10 cellular contexts compared by ENCODE assay signal in genomic region chr4:180059216-180059881, GRCh38.
DNase-seq lines count a peak whose midpoint lies in the region; ATAC-seq and TF ChIP-seq lines count a peak whose summit lies in the region.
"Had no signal": no experiment of that assay in that cellular context is flagged by ENCODE, and none has a peak within 500 bp of the region (broad histone marks: within the 10 kb centered on the region; RNA-seq: fewer than 3 reads in every experiment).

No MANE protein-coding gene starts in this region.

- H3K9me2 ChIP-seq in hepatocyte (replicated peaks; ENCODE audit: insufficient read depth) (no peaks in the 10 kb centered on the region), Karpas-422 (replicated peaks; ENCODE audit: insufficient read depth, low read length) (no peaks in the 10 kb centered on the region)

- H3K4me3 ChIP-seq in hepatocyte: peak overlapping the region; percentile 74
- H3K4me3 ChIP-seq in sigmoid colon: peak overlapping the region in 3 of 4 donors; percentile 44 to 57 (median 51)
- H3K4me3 ChIP-seq in Karpas-422 (ENCODE audit: low read length): no peak overlapping the region

- H3K9me3 ChIP-seq in hepatocyte (ENCODE audit: low read depth) (no peaks in the 10 kb centered on the region), sigmoid colon (no peaks in the 10 kb centered on the region), Karpas-422 (ENCODE audit: low read length) (no peaks in the 10 kb centered on the region)

- no peaks in the 10 kb centered on the region for H3K4me1 ChIP-seq in hepatocyte (ENCODE audit: insufficient read depth)
- H3K4me1 ChIP-seq in sigmoid colon: peaks cover 0 to 23% (median 21%) of the 10 kb centered on the region in 4 donors
- H3K4me1 ChIP-seq in Karpas-422 (ENCODE audit: low read length): no peaks in the 10 kb centered on the region

- TF ChIP-seq POLR2A in sigmoid colon (IDR thresholded peaks at IDR 0.05): no peak

- H3K4me3 Mint-ChIP-seq in WTC11: peak overlapping the region; percentile 89

- CTCF ChIA-PET in WTC11 (lab: Charles Lee): no interaction called here

- H3K27ac Mint-ChIP-seq in WTC11: no peak overlapping the region

- H3K4me1 Mint-ChIP-seq in WTC11: peaks cover 18% of the 10 kb centered on the region

- H3K27me3 ChIP-seq in hepatocyte (peaks cover 36% of the 10 kb centered on the region), sigmoid colon (peaks cover 12 to 75% (median 23%) of the 10 kb centered on the region in 3 donors), Karpas-422 (ENCODE audit: low read length) (no peaks in the 10 kb centered on the region)

- H2AFZ ChIP-seq in hepatocyte: peak overlapping the region; percentile 67
- H2AFZ ChIP-seq in Karpas-422 (ENCODE audit: low read length): no peak overlapping the region

- POLR2A ChIA-PET in WTC11 (lab: Charles Lee): interaction anchor here (0.5 kb wide), 1 partner anchor 376 kb away, joined by 3 read pairs; no protein-coding TSS in a partner anchor

- DNase-seq in NCI-H2081 (lab: John Stamatoyannopoulos, UW): peak; percentile 28 to 58
- no peak for DNase-seq in NCI-H2081 treated with DMSO at 0.1 percent for 48 hours (lab: John Stamatoyannopoulos, UW)
- DNase-seq in WTC11 (ENCODE audit: low spot score): peak; percentile 32
- peak; percentile 56 for DNase-seq in hepatocyte (ENCODE audit: low spot score)
- DNase-seq in sigmoid colon: no peak
- DNase-seq in Karpas-422: no peak

- H3K36me3 ChIP-seq in hepatocyte (replicated peaks; ENCODE audit: insufficient read depth, low read depth) (no peaks in the 10 kb centered on the region), sigmoid colon (no peaks in the 10 kb centered on the region), Karpas-422 (ENCODE audit: insufficient read depth, low read length) (no peaks in the 10 kb centered on the region)

- H4K20me1 ChIP-seq in hepatocyte (ENCODE audit: insufficient read depth, poor library complexity, severe bottlenecking) (no peaks in the 10 kb centered on the region), Karpas-422 (ENCODE audit: insufficient read depth, low read depth, low read length) (no peaks in the 10 kb centered on the region)

- TF ChIP-seq CTCF in WTC11 (IDR thresholded peaks at IDR 0.05) (no peak), hepatocyte (IDR thresholded peaks at IDR 0.05; ENCODE audit: poor library complexity) (no peak), sigmoid colon (IDR thresholded peaks at IDR 0.05) (no peak)

- WGBS in hepatocyte (ENCODE audit: low lambda C conversion rate, missing lambda C conversion rate): under 1% methylated on average over 44 of the region's 44 CpGs
- 1% methylated on average over 44 of the region's 44 CpGs for WGBS in sigmoid colon, 2 donors

- H3K9ac ChIP-seq in Karpas-422 (ENCODE audit: low read length): no peak overlapping the region

- peak overlapping the region; percentile 97 for H3K4me2 ChIP-seq in hepatocyte
- H3K4me2 ChIP-seq in Karpas-422 (ENCODE audit: low read depth, low read length, poor library complexity, severe bottlenecking): no peak overlapping the region

- H3K36me3 Mint-ChIP-seq in WTC11: no peaks in the 10 kb centered on the region

- no peak overlapping the region for H3K27ac ChIP-seq in hepatocyte
- H3K27ac ChIP-seq in sigmoid colon: no peak overlapping the region
- H3K27ac ChIP-seq in Karpas-422 (ENCODE audit: low read length): no peak overlapping the region
- H3K27ac ChIP-seq: C4-2B, VCaP had no signal

- ATAC-seq in HG02981 (IDR thresholded peaks at IDR 0.05; ENCODE audit: unreplicated experiment): peak; percentile 7
- ATAC-seq in WTC11: peak; percentile 5
- ATAC-seq in GM21576 (IDR thresholded peaks at IDR 0.05; ENCODE audit: unreplicated experiment): no peak

- no peaks in the 10 kb centered on the region for H3K9me3 Mint-ChIP-seq in WTC11

- TF ChIP-seq EP300 in sigmoid colon (IDR thresholded peaks at IDR 0.05): no peak

- H3K79me2 ChIP-seq in hepatocyte: no peaks in the 10 kb centered on the region
- H3K79me2 ChIP-seq in Karpas-422 (ENCODE audit: low read length): no peaks in the 10 kb centered on the region

- peaks cover 31% of the 10 kb centered on the region for H3K27me3 Mint-ChIP-seq in WTC11 (ENCODE audit: low read depth)

- intact Hi-C loops in sigmoid colon (cut with DNase I): no loop called here

TF ChIP-seq in WTC11, 78 proteins besides CTCF, POLR2A, EP300 and RAD21:
- no peak for TF ChIP-seq ZNF121 (CRISPR knock-in tag; IDR thresholded peaks at IDR 0.05)
- TF ChIP-seq KAT7 (CRISPR knock-in tag; IDR thresholded peaks at IDR 0.05; ENCODE audit: borderline replicate concordance): 0 out of 2 replicates have a peak, but pooled peaks have one; percentile 68
- TF ChIP-seq MXD4 (CRISPR knock-in tag; IDR thresholded peaks at IDR 0.05; ENCODE audit: borderline replicate concordance): no peak
- TF ChIP-seq HMGXB4 (CRISPR knock-in tag; IDR thresholded peaks at IDR 0.05): peak; percentile 85
TF ChIP-seq in WTC11: peak in this region for 2.

Comparison
In these comparisons a context has a peak if more than half of its experiments do, and no peak if none do; other contexts are left out.
1. DNase-seq: peak in NCI-H2081 (2 of 2), WTC11 (single experiment) and hepatocyte (single experiment); none in NCI-H2081 treated with DMSO at 0.1 percent for 48 hours (single experiment), sigmoid colon (single experiment) and Karpas-422 (single experiment).